25 cellular contexts compared by ENCODE assay signal in the genomic region with DNA sequence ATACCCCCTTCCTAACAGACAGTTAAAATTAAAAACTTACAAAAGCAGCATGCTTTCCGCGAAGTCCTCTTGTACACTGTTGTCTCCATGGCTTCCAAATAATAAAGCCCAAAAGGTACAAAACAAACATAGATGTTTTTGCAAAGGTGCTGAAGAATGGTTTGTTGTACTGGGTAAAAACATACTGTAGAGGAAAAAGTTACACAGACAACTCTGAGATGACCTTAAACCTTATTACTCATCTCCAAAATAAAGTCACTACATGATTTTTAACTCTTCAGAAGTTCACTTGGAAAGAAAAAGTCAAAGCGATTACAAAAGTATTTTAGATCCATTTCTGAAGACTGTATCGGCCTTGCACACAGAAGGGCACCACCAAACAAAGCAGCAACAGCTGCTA.
"Had no signal": no experiment of that assay in that cellular context is flagged by ENCODE, and none has a peak within 500 bp of the region (broad histone marks: within the 10 kb centered on the region; RNA-seq: fewer than 3 reads in every experiment).

No MANE protein-coding gene starts in this region.

- H3K4me3 Mint-ChIP-seq: activated naive CD4-positive, alpha-beta T cell treated with anti-CD3 and anti-CD28 coated beads for 36 hours; naive thymus-derived CD8-positive, alpha-beta T cell; T-helper 17 cell; type B pancreatic cell had no signal

- DNase-seq: activated CD4-positive, CD25-positive, alpha-beta regulatory T cell treated with anti-CD3 and anti-CD28 coated beads, Interleukin-2, amount 50 U/mL, for 72 hours; activated CD8-positive, alpha-beta memory T cell treated with anti-CD3 and anti-CD28 coated beads, Interleukin-2, amount 50 U/mL, for 4 hours; activated effector memory CD4-positive, alpha-beta T cell treated with anti-CD3 and anti-CD28 coated beads, Interleukin-2, amount 50 U/mL, for 16 hours; activated naive CD4-positive, alpha-beta T cell treated with anti-CD3 and anti-CD28 coated beads for 36 hours; activated T-cell treated with anti-CD3 and anti-CD28 coated beads, Interleukin-2, amount 50 U/mL, for 48 hours; aorta; body of pancreas; dorsolateral prefrontal cortex; effector memory CD4-positive, alpha-beta T cell; erythroblast; gastrocnemius medialis; glutamatergic neuron; left lung; lower lobe of right lung; mesenchymal stem cell; naive thymus-derived CD8-positive, alpha-beta T cell; right cardiac atrium; stimulated activated CD4-positive, alpha-beta T cell treated with anti-CD3 and anti-CD28 coated beads, Interleukin-15, amount 100 ng/mL, for 24 hours; stimulated activated CD4-positive, alpha-beta T cell treated with anti-CD3 and anti-CD28 coated beads, Interleukin-2, amount 100 ng/mL, for 24 hours; stimulated activated naive CD4-positive, alpha-beta T cell treated with Interleukin-2 at 50 U/mL for 16 hours; substantia nigra; T-helper 17 cell; T1000; uterus had no signal

- H3K27ac Mint-ChIP-seq: activated naive CD4-positive, alpha-beta T cell treated with anti-CD3 and anti-CD28 coated beads for 36 hours; type B pancreatic cell had no signal

- H3K27ac ChIP-seq: body of pancreas, dorsolateral prefrontal cortex, gastrocnemius medialis, left lung, lower lobe of right lung, uterus had no signal

- H3K4me1 ChIP-seq: uterus had no signal

- H3K9me3 ChIP-seq: body of pancreas, gastrocnemius medialis, left lung, lower lobe of right lung, uterus had no signal

- H3K9me3 Mint-ChIP-seq: activated naive CD4-positive, alpha-beta T cell treated with anti-CD3 and anti-CD28 coated beads for 36 hours; naive thymus-derived CD8-positive, alpha-beta T cell; type B pancreatic cell had no signal

- ATAC-seq: body of pancreas; gastrocnemius medialis; left lung; lower lobe of right lung; naive thymus-derived CD8-positive, alpha-beta T cell; right cardiac atrium; T-helper 17 cell had no signal

- H3K36me3 ChIP-seq: uterus had no signal

- H3K4me3 ChIP-seq: body of pancreas, dorsolateral prefrontal cortex, gastrocnemius medialis, left lung, lower lobe of right lung, uterus had no signal

- H3K27me3 ChIP-seq: body of pancreas, dorsolateral prefrontal cortex, gastrocnemius medialis, left lung, uterus had no signal

- H3K27me3 Mint-ChIP-seq: naive thymus-derived CD8-positive, alpha-beta T cell; T-helper 17 cell; type B pancreatic cell had no signal
